In genomic region chr10:103470755-103471653, GRCh38 we compare ENCODE assay signal across 9 cellular contexts. TPM values are rescaled to one million over a fixed set of nuclear protein-coding genes. Genes with fewer than 3 reads are reported as not detected.
DNase-seq lines count a peak whose midpoint lies in the region; ATAC-seq and TF ChIP-seq lines count a peak whose summit lies in the region.
"Had no signal": no experiment of that assay in that cellular context is flagged by ENCODE, and none has a peak within 500 bp of the region (broad histone marks: within the 10 kb centered on the region; RNA-seq: fewer than 3 reads in every experiment).

No MANE protein-coding gene starts in this region.

- H3K4me1 Mint-ChIP-seq in CD8-positive, alpha-beta T cell (ENCODE audit: low read depth): peaks cover 38% of the 10 kb centered on the region
- peaks cover 72% of the 10 kb centered on the region for H3K4me1 Mint-ChIP-seq in activated B cell treated with CpG ODN at 0.5 μM for 24 hours
- peaks cover 45 to 50% of the 10 kb centered on the region in 2 donors for H3K4me1 Mint-ChIP-seq in effector memory CD8-positive, alpha-beta T cell (ENCODE audit: low read depth in 2 of 2)

- intact Hi-C loops in CD8-positive, alpha-beta T cell (cut with DNase I, micrococcal nuclease): loop anchor here (1.0 to 5.0 kb wide), 4 partner anchors 11 to 104 kb away; partner anchors contain the start of genes CALHM2 (in 2 of the 2) and TAF5 (in 1 of the 2)
- intact Hi-C loops in activated B cell treated with CpG ODN at 0.5 μM for 24 hours (cut with micrococcal nuclease): loop anchor here (1.0 to 10.0 kb wide), 5 partner anchors 11 to 826 kb away; partner anchors contain the start of genes CALHM2, STN1 and TRIM8

- CTCF ChIA-PET in CD8-positive, alpha-beta T cell (lab: Charles Lee): interaction anchor here (1.0 to 1.6 kb wide), 5 partner anchors 10 to 55 kb away, joined by 3 to 6 read pairs (median 4); no protein-coding TSS in a partner anchor
- CTCF ChIA-PET in activated B cell treated with CpG ODN at 0.5 μM for 24 hours (lab: Charles Lee): interaction anchor here (1.2 to 2.0 kb wide), 4 partner anchors 18 to 55 kb away, joined by 3 to 8 read pairs (median 3); partner anchors contain the start of gene CALHM2

- DNase-seq in CD8-positive, alpha-beta T cell: peak; percentile 36 to 88 (median 71)
- DNase-seq in activated B cell treated with CpG ODN at 0.5 μM for 24 hours (peak; percentile 70), SK-N-DZ (ENCODE audit: low spot score) (no peak), COR-L47 (lab: John Stamatoyannopoulos, UW) (no peak)
- DNase-seq in effector memory CD8-positive, alpha-beta T cell: peak; percentile 66 to 70 (median 66)
- peak; percentile 57 for DNase-seq in stimulated activated CD4-positive, alpha-beta T cell treated with anti-CD3 and anti-CD28 coated beads, Interleukin-4, amount 100 ng/mL, for 24 hours

- POLR2A ChIA-PET in CD8-positive, alpha-beta T cell (lab: Charles Lee): interaction anchor here (2.7 kb wide), 1 partner anchor 19 kb away, joined by 21 read pairs; the partner anchor contains the start of gene CALHM2
- POLR2A ChIA-PET in activated B cell treated with CpG ODN at 0.5 μM for 24 hours (lab: Charles Lee): interaction anchor here (0.6 to 4.4 kb wide), 12 partner anchors 9 to 1077 kb away, joined by 3 to 58 read pairs (median 4); partner anchors contain the start of genes BORCS7, CALHM2, NEURL1 and NT5C2

- H3K4me3 ChIP-seq in CD8-positive, alpha-beta T cell (ENCODE audit: low read depth, low read length): peak overlapping the region; percentile 27

- H3K36me3 Mint-ChIP-seq in CD8-positive, alpha-beta T cell: no peaks in the 10 kb centered on the region
- no peaks in the 10 kb centered on the region for H3K36me3 Mint-ChIP-seq in activated B cell treated with CpG ODN at 0.5 μM for 24 hours (ENCODE audit: low read depth)
- H3K36me3 Mint-ChIP-seq in effector memory CD8-positive, alpha-beta T cell (ENCODE audit: insufficient read depth): peaks cover 5% of the 10 kb centered on the region

- peak overlapping the region; percentile 91 for H3K27ac Mint-ChIP-seq in CD8-positive, alpha-beta T cell
- H3K27ac Mint-ChIP-seq in activated B cell treated with CpG ODN at 0.5 μM for 24 hours: peak overlapping the region; percentile 96
- H3K27ac Mint-ChIP-seq in effector memory CD8-positive, alpha-beta T cell: peak overlapping the region; percentile 92 to 97

- H3K36me3 ChIP-seq in CD8-positive, alpha-beta T cell (ENCODE audit: insufficient read depth, low read length): no peaks in the 10 kb centered on the region

- H3K9me3 ChIP-seq in CD8-positive, alpha-beta T cell (ENCODE audit: low read length): no peaks in the 10 kb centered on the region

- H3K9me3 Mint-ChIP-seq in CD8-positive, alpha-beta T cell: no peaks in the 10 kb centered on the region
- no peaks in the 10 kb centered on the region for H3K9me3 Mint-ChIP-seq in activated B cell treated with CpG ODN at 0.5 μM for 24 hours
- no peaks in the 10 kb centered on the region for H3K9me3 Mint-ChIP-seq in effector memory CD8-positive, alpha-beta T cell

- peaks cover 28% of the 10 kb centered on the region for H3K4me1 ChIP-seq in CD8-positive, alpha-beta T cell (ENCODE audit: insufficient read depth, low read length)

- peak overlapping the region; percentile 26 for H3K27ac ChIP-seq in CD8-positive, alpha-beta T cell (ENCODE audit: low read depth, low read length)

- peak; percentile 91 for ATAC-seq in CD8-positive, alpha-beta T cell
- ATAC-seq in GM21381 (IDR thresholded peaks at IDR 0.05; ENCODE audit: unreplicated experiment) (peak; percentile 67), HG03571 (IDR thresholded peaks at IDR 0.05; ENCODE audit: unreplicated experiment) (peak; percentile 65), activated B cell treated with CpG ODN at 0.5 μM for 24 hours (ENCODE audit: low read depth) (peak; percentile 76)
- peak; percentile 93 for ATAC-seq in effector memory CD8-positive, alpha-beta T cell (replicated peaks)

- no peaks in the 10 kb centered on the region for H3K27me3 Mint-ChIP-seq in CD8-positive, alpha-beta T cell (ENCODE audit: low read depth)
- H3K27me3 Mint-ChIP-seq in activated B cell treated with CpG ODN at 0.5 μM for 24 hours: no peaks in the 10 kb centered on the region
- H3K27me3 Mint-ChIP-seq in effector memory CD8-positive, alpha-beta T cell: no peaks in the 10 kb centered on the region

- no peaks in the 10 kb centered on the region for H3K27me3 ChIP-seq in CD8-positive, alpha-beta T cell (ENCODE audit: insufficient read depth, low read length)

- TF ChIP-seq CTCF in CD8-positive, alpha-beta T cell (IDR thresholded peaks at IDR 0.05): no peak
- no peak for TF ChIP-seq CTCF in activated B cell treated with CpG ODN at 0.5 μM for 24 hours (IDR thresholded peaks at IDR 0.05)

- H3K4me3 Mint-ChIP-seq in CD8-positive, alpha-beta T cell: peak overlapping the region; percentile 71
- H3K4me3 Mint-ChIP-seq in activated B cell treated with CpG ODN at 0.5 μM for 24 hours: peak overlapping the region; percentile 75
- peak overlapping the region; percentile 74 to 77 for H3K4me3 Mint-ChIP-seq in effector memory CD8-positive, alpha-beta T cell

RNA-seq across cellular contexts. Expression of gene CALHM3, which starts 8.0 kb away (rescaled TPM):
- total RNA-seq in CD8-positive, alpha-beta T cell: not detected
- total RNA-seq in activated B cell treated with CpG ODN at 0.5 μM for 24 hours: not detected in 2 replicates
- not detected in 2 replicates for polyA plus RNA-seq in SK-N-DZ (2014; cell fraction: cytosol; rRNA removed)
- polyA plus RNA-seq in SK-N-DZ (2014; cell fraction: nucleus; rRNA removed): not detected in 2 replicates
- total RNA-seq: fibroblast of lung had no signal
- polyA plus RNA-seq: fibroblast of lung had no signal

RNA-seq across cellular contexts. Expression of gene CALHM1, which starts 12.3 kb away (rescaled TPM):
- not detected for total RNA-seq in CD8-positive, alpha-beta T cell
- 0.40 and 0.42 TPM in 2 replicates for total RNA-seq in activated B cell treated with CpG ODN at 0.5 μM for 24 hours
- 0.12 and 0.23 TPM in 2 replicates for polyA plus RNA-seq in SK-N-DZ (2014; cell fraction: cytosol; rRNA removed)
- 0.18 TPM in 1 of 2 replicates, not detected in the other for polyA plus RNA-seq in SK-N-DZ (2014; cell fraction: nucleus; rRNA removed)
- total RNA-seq: fibroblast of lung had no signal
- polyA plus RNA-seq: fibroblast of lung had no signal

RNA-seq across cellular contexts. Expression of gene CALHM2, which starts 18.8 kb away (rescaled TPM):
- total RNA-seq in CD8-positive, alpha-beta T cell: 1 to 10 TPM; 1.6 to 1.7 TPM
- 17.5 and 21.4 TPM in 2 replicates for total RNA-seq in activated B cell treated with CpG ODN at 0.5 μM for 24 hours
- polyA plus RNA-seq in SK-N-DZ (2014; cell fraction: cytosol; rRNA removed): 8.1 and 12.4 TPM in 2 replicates
- polyA plus RNA-seq in SK-N-DZ (2014; cell fraction: nucleus; rRNA removed): 9.7 and 12.7 TPM in 2 replicates

RNA-seq across cellular contexts. Expression of gene NEURL1, which starts 22.5 kb away (rescaled TPM):
- under 1 TPM; 0.47 to 0.95 TPM for total RNA-seq in CD8-positive, alpha-beta T cell
- 0.61 and 0.93 TPM in 2 replicates for total RNA-seq in activated B cell treated with CpG ODN at 0.5 μM for 24 hours
- polyA plus RNA-seq in SK-N-DZ (2014; cell fraction: cytosol; rRNA removed): 22.5 and 26.9 TPM in 2 replicates
- polyA plus RNA-seq in SK-N-DZ (2014; cell fraction: nucleus; rRNA removed): 44.3 and 46.5 TPM in 2 replicates
- total RNA-seq: fibroblast of lung had no signal

Comparison
In these comparisons a context has a peak if more than half of its experiments do, and no peak if none do; other contexts are left out.
1. DNase-seq: peak in CD8-positive, alpha-beta T cell (7 of 7), activated B cell treated with CpG ODN at 0.5 μM for 24 hours (single experiment), effector memory CD8-positive, alpha-beta T cell (3 of 3) and stimulated activated CD4-positive, alpha-beta T cell treated with anti-CD3 and anti-CD28 coated beads, Interleukin-4, amount 100 ng/mL, for 24 hours (single experiment); none in SK-N-DZ (single experiment) and COR-L47 (single experiment).
2. Peak in every context shown above with its lines, with median percentiles within 50 percentile points of each other: ATAC-seq, H3K27ac Mint-ChIP-seq and H3K4me3 Mint-ChIP-seq.